In genomic region chr17:82229686-82230626, GRCh38 we compare ENCODE assay signal across 8 cellular contexts. TPM values are rescaled to one million over a fixed set of nuclear protein-coding genes. Genes with fewer than 3 reads are reported as not detected.
DNase-seq lines count a peak whose midpoint lies in the region; ATAC-seq, FAIRE-seq and TF ChIP-seq lines count a peak whose summit lies in the region.

No MANE protein-coding gene starts in this region.

- peak overlapping the region; percentile 66; the same call in 1 of the 2 replicates for H3K4me3 ChIP-seq in GM23338
- peak overlapping the region; percentile 90 for H3K4me3 ChIP-seq in WI38 (ENCODE audit: low read depth, low read length)
- H3K4me3 ChIP-seq in right atrium auricular region: peak overlapping the region; percentile 38 to 68
- peak overlapping the region; percentile 61 to 69 for H3K4me3 ChIP-seq in small intestine (ENCODE audit: low read depth in 1 of 2, low read length in 2 of 2)

- H3K27ac ChIP-seq in GM23338 (ENCODE audit: low read depth) (no peak overlapping the region), right atrium auricular region (peak overlapping the region; percentile 76 to 90), small intestine (ENCODE audit: low read depth in 1 of 2, low read length in 1 of 2) (peak overlapping the region in 1 of 2 donors; percentile 94)

- ATAC-seq in GM23338: no peak

- H3K9me2 ChIP-seq in GM23338 (ENCODE audit: insufficient read depth): no peaks in the 10 kb centered on the region

- no peaks in the 10 kb centered on the region for H3K36me3 Mint-ChIP-seq in GM23338 (ENCODE audit: low read depth)

- H3K27me3 ChIP-seq in GM23338 (ENCODE audit: insufficient read depth): peaks cover 51% of the 10 kb centered on the region
- no peaks in the 10 kb centered on the region for H3K27me3 ChIP-seq in right atrium auricular region
- H3K27me3 ChIP-seq in small intestine (ENCODE audit: control insufficient read depth in 2 of 2, insufficient read depth in 2 of 2, low read length in 2 of 2): no peaks in the 10 kb centered on the region

- H3K4me1 Mint-ChIP-seq in GM23338: no peaks in the 10 kb centered on the region

- H3K4me2 ChIP-seq in GM23338: peak overlapping the region; percentile 90

- H4K20me1 ChIP-seq in GM23338 (replicated peaks; ENCODE audit: insufficient read depth): no peaks in the 10 kb centered on the region; the same call in 1 of the 2 replicates

- no peaks in the 10 kb centered on the region for H3K79me2 ChIP-seq in GM23338 (replicated peaks; ENCODE audit: insufficient read depth)

- FAIRE-seq in small intestine (lab: Jason Lieb, UNC): no peak

- no peak for TF ChIP-seq CTCF in GM23338 (conservative IDR thresholded peaks at IDR 0.05; ENCODE audit: low read depth in 2 of 2)
- no peak for TF ChIP-seq CTCF in WI38 (IDR thresholded peaks at IDR 0.05; ENCODE audit: low read depth, low read length)
- no peak for TF ChIP-seq CTCF in right atrium auricular region (IDR thresholded peaks at IDR 0.05)

- no peaks in the 10 kb centered on the region for H3F3A ChIP-seq in GM23338 (replicated peaks; ENCODE audit: low read depth)

- H3K4me1 ChIP-seq in GM23338 (ENCODE audit: insufficient read depth): no peaks in the 10 kb centered on the region
- H3K4me1 ChIP-seq in right atrium auricular region: peaks cover 0 to 63% of the 10 kb centered on the region in 2 donors
- H3K4me1 ChIP-seq in small intestine (ENCODE audit: control insufficient read depth in 2 of 2, insufficient read depth in 1 of 2, low read depth in 1 of 2, low read length in 1 of 2): peaks cover 0 to 10% of the 10 kb centered on the region in 2 donors

- H3K9me3 ChIP-seq in right atrium auricular region (no peaks in the 10 kb centered on the region), small intestine (ENCODE audit: control insufficient read depth, low read depth) (no peaks in the 10 kb centered on the region)

- DNase-seq in GM23338 (ENCODE audit: low spot score) (no peak), right atrium auricular region (ENCODE audit: low spot score) (no peak), small intestine (no peak), amygdala (lab: John Stamatoyannopoulos, UW) (no peak), NCI-H748 treated with DMSO at 0.1 percent for 48 hours (lab: John Stamatoyannopoulos, UW) (no peak), NCI-H1092 (lab: John Stamatoyannopoulos, UW) (no peak)
- no peak for DNase-seq in central memory CD4-positive, alpha-beta T cell

- no peak overlapping the region for H3K27ac Mint-ChIP-seq in GM23338

- no peaks in the 10 kb centered on the region for H3K9me3 Mint-ChIP-seq in GM23338

- no peak overlapping the region for H2AFZ ChIP-seq in GM23338

- H3K36me3 ChIP-seq in GM23338 (ENCODE audit: insufficient read depth): no peaks in the 10 kb centered on the region
- no peaks in the 10 kb centered on the region for H3K36me3 ChIP-seq in right atrium auricular region
- H3K36me3 ChIP-seq in small intestine (ENCODE audit: control insufficient read depth in 2 of 2, insufficient read depth in 2 of 2, low read length in 2 of 2): no peaks in the 10 kb centered on the region

- WGBS in small intestine, 3 donors: 55 to 64% (median 62%) methylated on average over 27 to 30 of the region's 30 CpGs

- peak overlapping the region; percentile 43; the same call in 2 of the 3 replicates for H3K4me3 Mint-ChIP-seq in GM23338

- peaks cover 36% of the 10 kb centered on the region for H3K27me3 Mint-ChIP-seq in GM23338 (ENCODE audit: insufficient read depth, low read depth, poor library complexity)

TF ChIP-seq in GM23338, 12 proteins besides CTCF, POLR2A, EP300 and RAD21 (continues in another document):
- TF ChIP-seq CREB1 (CRISPR knock-in tag; IDR thresholded peaks at IDR 0.05; ENCODE audit: low read depth): no peak
- TF ChIP-seq ZNF462 (CRISPR knock-in tag; IDR thresholded peaks at IDR 0.05): no peak
- no peak for TF ChIP-seq ZNF331 (CRISPR knock-in tag; IDR thresholded peaks at IDR 0.05; ENCODE audit: low read depth)
- no peak for TF ChIP-seq ETS1 (IDR thresholded peaks at IDR 0.05)
- TF ChIP-seq ZNF114 (CRISPR knock-in tag; IDR thresholded peaks at IDR 0.05): no peak
- no peak for TF ChIP-seq POLR2AphosphoS5 (IDR thresholded peaks at IDR 0.05; ENCODE audit: low read depth)
- no peak for TF ChIP-seq NANOG (IDR thresholded peaks at IDR 0.05; ENCODE audit: borderline replicate concordance)

RNA-seq across cellular contexts. Expression of gene SLC16A3, which starts 1.1 kb away (rescaled TPM):
- total RNA-seq in GM23338 (2014; rRNA removed; shearing (Covaris generic)): 10.6 and 14.4 TPM in 2 replicates
- 2.9 and 3.5 TPM in 2 replicates for polyA plus RNA-seq in GM23338 (2016; fragmentation: Nextera tagmentation; extraction: Ambion mirVana)
- total RNA-seq in right atrium auricular region: 10 to 100 TPM in 1 of 2 donors, 1 to 10 TPM in 1; 5.0 to 19.5 TPM
- polyA plus RNA-seq in small intestine: 10 to 100 TPM in 1 of 3 donors, 1 to 10 TPM in 2; 5.4 to 33.2 (median 7.8) TPM

RNA-seq across cellular contexts. Expression of gene CCDC57, which starts 17.3 kb away (rescaled TPM):
- total RNA-seq in GM23338 (2014; rRNA removed; shearing (Covaris generic)): 6.7 and 16.3 TPM in 2 replicates
- 6.4 and 7.0 TPM in 2 replicates for polyA plus RNA-seq in GM23338 (2016; fragmentation: Nextera tagmentation; extraction: Ambion mirVana)
- 1 to 10 TPM; 5.1 to 7.4 TPM for total RNA-seq in right atrium auricular region
- 10 to 100 TPM; 36.7 to 97.3 (median 47.7) TPM for polyA plus RNA-seq in small intestine

RNA-seq across cellular contexts. Expression of gene CSNK1D, which starts 43.5 kb away (rescaled TPM):
- total RNA-seq in GM23338 (2014; rRNA removed; shearing (Covaris generic)): 48.4 and 66.4 TPM in 2 replicates
- 43.5 and 55.3 TPM in 2 replicates for polyA plus RNA-seq in GM23338 (2016; fragmentation: Nextera tagmentation; extraction: Ambion mirVana)
- total RNA-seq in right atrium auricular region: 10 to 100 TPM; 31.3 to 32.9 TPM
- polyA plus RNA-seq in small intestine: 100 to 1,000 TPM; 111 to 148 (median 146) TPM
